In genomic region chr14:23094666-23095195, GRCh38 we compare ENCODE assay signal across 8 cellular contexts. TPM values are rescaled to one million over a fixed set of nuclear protein-coding genes. Genes with fewer than 3 reads are reported as not detected.
A peak's percentile ranks its signal among the peaks of the same experiment; 100 is the strongest.
DNase-seq lines count a peak whose midpoint lies in the region; ATAC-seq and TF ChIP-seq lines count a peak whose summit lies in the region.

Gene ACIN1, minus strand, starts transcription at chr14:23095136. Its CDS starts 24 bp downstream, at chr14:23095112.

- peak in 2 of 3 donors; percentile 65 to 91 for DNase-seq in CD4-positive, CD25-positive, alpha-beta regulatory T cell
- peak; percentile 71 for DNase-seq in HT-29 (ENCODE audit: low spot score)
- peak; percentile 61 for DNase-seq in activated T-cell treated with anti-CD3 and anti-CD28 coated beads for 1 hour (ENCODE audit: low read depth)
- DNase-seq in foreskin keratinocyte = peak in 1 of 2 donors; percentile 54
- peak in 3 of 5 donors; percentile 78 to 100 (median 81) for DNase-seq in ovary
- DNase-seq in uterus = peak in 1 of 2 donors; percentile 82
- DNase-seq in GOT3 (lab: John Stamatoyannopoulos, UW) = no peak

- peaks cover 18 to 45% (median 33%) of the 10 kb centered on the region in 4 donors for H3K4me1 Mint-ChIP-seq in CD4-positive, CD25-positive, alpha-beta regulatory T cell

- H3K27ac Mint-ChIP-seq in CD4-positive, CD25-positive, alpha-beta regulatory T cell = no peak within 1 kb of the TSS

- peaks cover 47% of the 10 kb centered on the region for H3K36me3 ChIP-seq in CD4-positive, CD25-positive, alpha-beta regulatory T cell (ENCODE audit: control insufficient read depth, insufficient read depth, low read length)
- H3K36me3 ChIP-seq in ovary (no peaks in the 10 kb centered on the region), uterus (no peaks in the 10 kb centered on the region)

- H3K27ac ChIP-seq in CD4-positive, CD25-positive, alpha-beta regulatory T cell (ENCODE audit: insufficient read depth, low read length, poor library complexity, severe bottlenecking) = peak within 1 kb of the TSS; percentile 99
- H3K27ac ChIP-seq in foreskin keratinocyte (peak within 1 kb of the TSS; percentile 88), ovary (peak within 1 kb of the TSS; percentile 92 to 94), uterus (peak within 1 kb of the TSS; percentile 99 to 100)

- peak within 1 kb of the TSS; percentile 98 for H3K4me3 ChIP-seq in CD4-positive, CD25-positive, alpha-beta regulatory T cell (ENCODE audit: low read depth, low read length)
- H3K4me3 ChIP-seq in ovary (peak within 1 kb of the TSS; percentile 97), uterus (peak within 1 kb of the TSS; percentile 92 to 99)

- peak; percentile 20 to 21 for ATAC-seq in CD4-positive, CD25-positive, alpha-beta regulatory T cell (ENCODE audit: low read depth in 2 of 2)
- ATAC-seq in GM21367 (IDR thresholded peaks at IDR 0.05; ENCODE audit: unreplicated experiment) = peak; percentile 18
- ATAC-seq in foreskin keratinocyte = peak; percentile 55

- TF ChIP-seq CTCF in foreskin keratinocyte (conservative IDR thresholded peaks at IDR 0.05) (no peak), ovary (IDR thresholded peaks at IDR 0.05) (no peak), uterus (IDR thresholded peaks at IDR 0.05) (no peak)

- peak; percentile 94 for TF ChIP-seq POLR2A in ovary (IDR thresholded peaks at IDR 0.05)
- TF ChIP-seq POLR2A in uterus (IDR thresholded peaks at IDR 0.05) = peak; percentile 53 to 92

- H3K27me3 Mint-ChIP-seq in CD4-positive, CD25-positive, alpha-beta regulatory T cell = no peaks in the 10 kb centered on the region

- no peaks in the 10 kb centered on the region for H3K27me3 ChIP-seq in CD4-positive, CD25-positive, alpha-beta regulatory T cell (ENCODE audit: control insufficient read depth, insufficient read depth, low read length)
- H3K27me3 ChIP-seq in foreskin keratinocyte = no peaks in the 10 kb centered on the region
- H3K27me3 ChIP-seq in ovary = no peaks in the 10 kb centered on the region
- no peaks in the 10 kb centered on the region for H3K27me3 ChIP-seq in uterus

- intact Hi-C loops in ovary (cut with DNase I) (no loop called here), uterus (cut with DNase I; ENCODE audit: low total_unique reads) (no loop called here)

- TF ChIP-seq EP300 in ovary (IDR thresholded peaks at IDR 0.05) = no peak

- no peaks in the 10 kb centered on the region for H3K9me3 Mint-ChIP-seq in CD4-positive, CD25-positive, alpha-beta regulatory T cell

- H3K36me3 Mint-ChIP-seq in CD4-positive, CD25-positive, alpha-beta regulatory T cell = peaks cover 30% of the 10 kb centered on the region

- peaks cover 36% of the 10 kb centered on the region for H3K4me1 ChIP-seq in CD4-positive, CD25-positive, alpha-beta regulatory T cell (ENCODE audit: control insufficient read depth, insufficient read depth, low read length, poor library complexity, severe bottlenecking)
- H3K4me1 ChIP-seq in foreskin keratinocyte (peaks cover 3% of the 10 kb centered on the region), ovary (ENCODE audit: insufficient read depth) (peaks cover 7% of the 10 kb centered on the region), uterus (no peaks in the 10 kb centered on the region)

- WGBS in ovary, 3 donors = 0 to 1% (median 0%) methylated on average over 52 to 55 of the region's 55 CpGs

- H3K9me3 ChIP-seq in CD4-positive, CD25-positive, alpha-beta regulatory T cell (ENCODE audit: control insufficient read depth in 2 of 2, low read length in 2 of 2) = no peaks in the 10 kb centered on the region
- H3K9me3 ChIP-seq in ovary (no peaks in the 10 kb centered on the region), uterus (no peaks in the 10 kb centered on the region)

- H3K4me3 Mint-ChIP-seq in CD4-positive, CD25-positive, alpha-beta regulatory T cell = no peak within 1 kb of the TSS

RNA-seq across cellular contexts. Expression of gene ACIN1, which starts in this region (rescaled TPM):
- total RNA-seq in CD4-positive, CD25-positive, alpha-beta regulatory T cell = 340 TPM
- polyA plus RNA-seq in CD4-positive, CD25-positive, alpha-beta regulatory T cell = 10 to 100 TPM in 1 of 4 donors, 1 to 10 TPM in 3; 6.8 to 10.1 (median 7.4) TPM
- total RNA-seq in HT-29 (2014; rRNA removed; shearing (Covaris generic)) = 59.1 and 64.4 TPM in 2 replicates
- total RNA-seq in foreskin keratinocyte (101 and 112 TPM in 2 replicates), ovary (100 to 1,000 TPM in 5 of 7 donors, 10 to 100 TPM in 2; 83.3 to 162 (median 135) TPM), uterus (100 to 1,000 TPM in 2 of 4 donors, 10 to 100 TPM in 2; 52.3 to 194 (median 77.1) TPM)
- polyA plus RNA-seq in foreskin keratinocyte (74.5 and 82.6 TPM in 2 replicates), ovary (100 to 1,000 TPM in 1 of 2 donors, 10 to 100 TPM in 1; 95.4 to 165 TPM)
